Comparison of ENCODE assay signal across 12 cellular contexts in the genomic region with DNA sequence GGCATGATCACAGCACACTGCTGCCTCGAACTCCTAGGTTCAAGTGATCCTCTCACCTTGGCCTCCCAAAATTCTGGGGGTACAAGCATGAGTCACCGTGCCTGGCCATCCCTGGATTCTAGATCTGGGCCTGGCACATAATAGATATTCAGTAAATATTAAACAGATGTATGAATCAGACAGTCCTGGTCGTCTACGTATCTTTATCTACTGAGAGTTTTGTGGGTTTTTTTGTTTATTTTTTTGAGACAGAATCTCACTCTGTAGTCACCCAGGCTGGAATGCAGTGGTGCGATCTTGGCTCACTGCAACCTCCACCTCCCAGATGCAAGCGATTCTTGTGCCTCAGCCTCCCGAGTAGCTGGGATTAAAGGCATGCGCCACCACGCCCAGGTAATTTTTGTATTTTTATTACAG. TPM values are rescaled to one million over a fixed set of nuclear protein-coding genes. Genes with fewer than 3 reads are reported as not detected.
DNase-seq lines count a peak whose midpoint lies in the region; ATAC-seq and TF ChIP-seq lines count a peak whose summit lies in the region.
"Had no signal": no experiment of that assay in that cellular context is flagged by ENCODE, and none has a peak within 500 bp of the region (broad histone marks: within the 10 kb centered on the region; RNA-seq: fewer than 3 reads in every experiment).

No MANE protein-coding gene starts in this region.

- WGBS in esophagus squamous epithelium, 2 donors = 48 to 65% methylated on average over 9 of the region's 9 CpGs

- H3K27ac ChIP-seq in SJSA1 (peak overlapping the region; percentile 88), esophagus squamous epithelium (peak overlapping the region; percentile 0 to 93 (median 90)), WERI-Rb-1 (no peak overlapping the region)

- H3K27me3 ChIP-seq in SJSA1 (replicated peaks) = no peaks in the 10 kb centered on the region
- peaks cover 0 to 6% (median 0%) of the 10 kb centered on the region in 4 donors for H3K27me3 ChIP-seq in esophagus squamous epithelium
- H3K27me3 ChIP-seq in WERI-Rb-1 (ENCODE audit: insufficient read depth, low read depth, severe bottlenecking) = no peaks in the 10 kb centered on the region

- TF ChIP-seq POLR2A in esophagus squamous epithelium (IDR thresholded peaks at IDR 0.05) = no peak

- peak; percentile 96 for DNase-seq in Caki2 (ENCODE audit: low read depth)
- peak; percentile 89 to 94 for DNase-seq in SJSA1 (ENCODE audit: low read depth in 1 of 2, low spot score in 2 of 2)
- no peak for DNase-seq in esophagus squamous epithelium (lab: John Stamatoyannopoulos, UW)
- peak; percentile 74 for DNase-seq in non-pigmented ciliary epithelial cell (ENCODE audit: low read depth)
- no peak for DNase-seq in WERI-Rb-1
- DNase-seq in AG20443 (ENCODE audit: low spot score) = no peak
- no peak for DNase-seq in NCI-H1436 treated with DMSO at 0.1 percent for 48 hours (lab: John Stamatoyannopoulos, UW)
- DNase-seq: activated CD8-positive, alpha-beta memory T cell treated with anti-CD3 and anti-CD28 coated beads for 24 hours; H9; hypothalamus; NCI-H2081 had no signal

- H3K9me3 ChIP-seq in SJSA1 (replicated peaks) (no peaks in the 10 kb centered on the region; the same call in 1 of the 2 replicates), esophagus squamous epithelium (no peaks in the 10 kb centered on the region), WERI-Rb-1 (ENCODE audit: severe bottlenecking) (no peaks in the 10 kb centered on the region)

- TF ChIP-seq CTCF in esophagus squamous epithelium (IDR thresholded peaks at IDR 0.05) (no peak), WERI-Rb-1 (IDR thresholded peaks at IDR 0.05; ENCODE audit: low read depth, low read length) (no peak)

- H3K4me3 ChIP-seq in SJSA1 (no peak overlapping the region), esophagus squamous epithelium (no peak overlapping the region), WERI-Rb-1 (ENCODE audit: low read depth, low read length) (no peak overlapping the region)

- in situ Hi-C loops in Caki2 (cut with HindIII; ENCODE audit: low pct_unique_long_range_greater_than_20kb, low sequenced_read_pairs) = no loop called here

- H3K36me3 ChIP-seq in SJSA1 (no peaks in the 10 kb centered on the region), esophagus squamous epithelium (no peaks in the 10 kb centered on the region), WERI-Rb-1 (no peaks in the 10 kb centered on the region)

- ATAC-seq in GM21515 (IDR thresholded peaks at IDR 0.05; ENCODE audit: unreplicated experiment) = no peak

- H3K4me1 ChIP-seq in SJSA1 (replicated peaks) (peaks cover 57% of the 10 kb centered on the region), esophagus squamous epithelium (peaks cover 14 to 38% (median 27%) of the 10 kb centered on the region in 3 donors)

- intact Hi-C loops in esophagus squamous epithelium (cut with DNase I) = no loop called here

RNA-seq across cellular contexts. Expression of gene ITGB1, which starts 24.3 kb away (rescaled TPM):
- 894 and 953 TPM in 2 replicates for total RNA-seq in Caki2 (2014; rRNA removed; shearing (Covaris generic); ENCODE audit: low replicate concordance)
- 1,448 and 1,992 TPM in 2 replicates for total RNA-seq in SJSA1 (2014; rRNA removed; shearing (Covaris generic))
- total RNA-seq in esophagus squamous epithelium = 100 to 1,000 TPM in 3 of 4 donors, 10 to 100 TPM in 1; 70.5 to 323 (median 161) TPM

Comparison
In these comparisons a context has a peak if more than half of its experiments do, and no peak if none do; other contexts are left out.
1. DNase-seq: peak in Caki2 (single experiment), SJSA1 (2 of 2) and non-pigmented ciliary epithelial cell (single experiment); none in esophagus squamous epithelium (single experiment), WERI-Rb-1 (single experiment), AG20443 (single experiment) and NCI-H1436 treated with DMSO at 0.1 percent for 48 hours (single experiment).